ENCODE assay signal across 29 cellular contexts in genomic region chr15:39878401-39878775, GRCh38. TPM values are rescaled to one million over a fixed set of nuclear protein-coding genes. Genes with fewer than 3 reads are reported as not detected.
DNase-seq lines count a peak whose midpoint lies in the region; ATAC-seq, FAIRE-seq and TF ChIP-seq lines count a peak whose summit lies in the region.
"Had no signal": no experiment of that assay in that cellular context is flagged by ENCODE, and none has a peak within 500 bp of the region (broad histone marks: within the 10 kb centered on the region; RNA-seq: fewer than 3 reads in every experiment).

No MANE protein-coding gene starts in this region.

- POLR2A ChIA-PET in IMR-90 (lab: Charles Lee; ENCODE audit: unreplicated experiment), result no interaction called here

- ATAC-seq in IMR-90 (ENCODE audit: low read depth) (peak; percentile 16), GM19324 (IDR thresholded peaks at IDR 0.05; ENCODE audit: low FRiP score, unreplicated experiment) (no peak)
- ATAC-seq: gastroesophageal sphincter; natural killer cell treated with Interleukin-12 subunit alpha and Interleukin-12 subunit beta and Interleukin-15 and Interleukin-18, amount 100 ng/mL, for 72 hours had no signal

- no peak overlapping the region for H3K27ac Mint-ChIP-seq in astrocyte (ENCODE audit: unreplicated experiment)
- H3K27ac Mint-ChIP-seq: activated B cell treated with CpG ODN at 0.5 μM for 24 hours; CD4-positive, alpha-beta memory T cell; immature natural killer cell; natural killer cell treated with Interleukin-12 subunit alpha and Interleukin-12 subunit beta and Interleukin-15 and Interleukin-18, amount 100 ng/mL, for 72 hours; stimulated activated naive CD8-positive, alpha-beta T cell treated with anti-CD3 and anti-CD28 coated beads, Interleukin-15, Interleukin-2, amounts not matched to agents 100 ng/mL and 50 ng/mL, for 24 hours had no signal

- H4K20me1 ChIP-seq in IMR-90 (ENCODE audit: insufficient read depth, low read length), result peaks cover 74% of the 10 kb centered on the region; the same call in 1 of the 2 replicates
- H4K20me1 ChIP-seq in astrocyte (ENCODE audit: insufficient read depth, low read length), result peaks cover 24% of the 10 kb centered on the region

- H3K4me1 ChIP-seq in IMR-90 (ENCODE audit: control insufficient read depth, insufficient read depth, low read length) (peaks cover 18% of the 10 kb centered on the region), astrocyte (ENCODE audit: insufficient read depth, low read length) (peaks cover 17% of the 10 kb centered on the region)
- H3K4me1 ChIP-seq: breast epithelium, gastroesophageal sphincter, left ventricle myocardium inferior had no signal

- H3K9ac ChIP-seq in IMR-90 (ENCODE audit: low read depth, low read length) (no peak overlapping the region), astrocyte (ENCODE audit: low read length) (peak overlapping the region; percentile 45)

- peaks cover 2% of the 10 kb centered on the region for H3K9me3 Mint-ChIP-seq in astrocyte (ENCODE audit: unreplicated experiment)
- H3K9me3 Mint-ChIP-seq: activated B cell treated with CpG ODN at 0.5 μM for 24 hours; CD4-positive, alpha-beta memory T cell; immature natural killer cell; natural killer cell treated with Interleukin-12 subunit alpha and Interleukin-12 subunit beta and Interleukin-15 and Interleukin-18, amount 100 ng/mL, for 72 hours; stimulated activated naive CD8-positive, alpha-beta T cell treated with anti-CD3 and anti-CD28 coated beads, Interleukin-15, Interleukin-2, amounts not matched to agents 100 ng/mL and 50 ng/mL, for 24 hours had no signal

- no peaks in the 10 kb centered on the region for H3K27me3 Mint-ChIP-seq in astrocyte (ENCODE audit: low read depth, unreplicated experiment)

- H3K56ac ChIP-seq in IMR-90 (ENCODE audit: extremely low read depth, insufficient read depth, low read length), result no peak overlapping the region

- BruUV-seq in IMR-90 (replicated peaks; lab: Mats Ljungman, UMichigan), result no TSS peak

- H3K79me2 ChIP-seq in astrocyte (ENCODE audit: insufficient read depth, low read length), result peaks cover 73% of the 10 kb centered on the region

- CTCF ChIA-PET in IMR-90 (lab: Yijun Ruan, JAX), result interaction anchor here (1.0 kb wide), 1 partner anchor 10 kb away, joined by 3 read pairs; no protein-coding TSS in a partner anchor

- peak overlapping the region; percentile 55 for H3K27ac ChIP-seq in IMR-90 (ENCODE audit: insufficient read depth, low read length)
- peak overlapping the region; percentile 82 for H3K27ac ChIP-seq in astrocyte (ENCODE audit: low read depth, low read length)
- H3K27ac ChIP-seq: breast epithelium, gastroesophageal sphincter, left ventricle myocardium inferior had no signal

- peak overlapping the region; percentile 36 to 68; a peak in 2 of 4 replicates for H4K8ac ChIP-seq in IMR-90 (ENCODE audit: low read depth in 2 of 2, low read length in 2 of 2)

- no peak overlapping the region for H2AFZ ChIP-seq in IMR-90 (replicated peaks; ENCODE audit: low read length, poor library complexity)
- no peak overlapping the region for H2AFZ ChIP-seq in astrocyte (ENCODE audit: low read depth, low read length)

- no peak overlapping the region for H3K4me3 ChIP-seq in IMR-90 (ENCODE audit: insufficient read depth, low read depth, low read length)
- no peak overlapping the region for H3K4me3 ChIP-seq in astrocyte (ENCODE audit: insufficient read depth, low read depth, low read length)
- H3K4me3 ChIP-seq: breast epithelium, gastroesophageal sphincter, left ventricle myocardium inferior, skin epidermis had no signal

- peaks cover 32% of the 10 kb centered on the region for H3K9me1 ChIP-seq in IMR-90 (ENCODE audit: insufficient read depth, low read length)

- no peaks in the 10 kb centered on the region for H3K9me3 ChIP-seq in IMR-90 (ENCODE audit: control insufficient read depth, insufficient read depth, low read length)
- H3K9me3 ChIP-seq in astrocyte (ENCODE audit: insufficient read depth, low read depth, low read length), result no peaks in the 10 kb centered on the region
- H3K9me3 ChIP-seq: breast epithelium, gastroesophageal sphincter, left ventricle myocardium inferior had no signal

- in situ Hi-C loops in IMR-90 (cut with MboI; ENCODE audit: low sequenced_read_pairs), result no loop called here

- H4K5ac ChIP-seq in IMR-90 (ENCODE audit: low read depth, low read length), result peak overlapping the region; percentile 72; the same call in 1 of the 2 replicates

- H2AK9ac ChIP-seq in IMR-90 (replicated peaks; ENCODE audit: low read depth, low read length, poor library complexity), result no peak overlapping the region

- peak overlapping the region; percentile 73 for H3K14ac ChIP-seq in IMR-90 (replicated peaks; ENCODE audit: low read depth, low read length)

- intact Hi-C loops in IMR-90 (cut with micrococcal nuclease), result no loop called here

- H3K4me3 Mint-ChIP-seq in astrocyte (ENCODE audit: unreplicated experiment), result no peak overlapping the region
- H3K4me3 Mint-ChIP-seq: activated B cell treated with CpG ODN at 0.5 μM for 24 hours; CD4-positive, alpha-beta memory T cell; immature natural killer cell; natural killer cell treated with Interleukin-12 subunit alpha and Interleukin-12 subunit beta and Interleukin-15 and Interleukin-18, amount 100 ng/mL, for 72 hours; stimulated activated naive CD8-positive, alpha-beta T cell treated with anti-CD3 and anti-CD28 coated beads, Interleukin-15, Interleukin-2, amounts not matched to agents 100 ng/mL and 50 ng/mL, for 24 hours had no signal

- H2AK5ac ChIP-seq in IMR-90 (ENCODE audit: low read depth, low read length), result peak overlapping the region; percentile 83

- TF ChIP-seq CTCF in IMR-90 (conservative IDR thresholded peaks at IDR 0.05; ENCODE audit: low read depth, low read length), result no peak
- no peak for TF ChIP-seq CTCF in astrocyte (IDR thresholded peaks at IDR 0.05; ENCODE audit: insufficient read depth, low read depth, low read length)
- no peak for TF ChIP-seq CTCF in GM10266 (IDR thresholded peaks at IDR 0.05; ENCODE audit: control insufficient read depth, insufficient read depth, low read depth, missing control alignments)

- H3K27me3 ChIP-seq in IMR-90 (ENCODE audit: control insufficient read depth, insufficient read depth, low read length) (no peaks in the 10 kb centered on the region), astrocyte (ENCODE audit: insufficient read depth, low read length) (no peaks in the 10 kb centered on the region)
- H3K27me3 ChIP-seq: breast epithelium, gastroesophageal sphincter had no signal

- peak overlapping the region; percentile 92 for H2BK120ac ChIP-seq in IMR-90 (ENCODE audit: low read depth, low read length)

- H2BK15ac ChIP-seq in IMR-90 (ENCODE audit: low read depth, low read length), result peak overlapping the region; percentile 68; the same call in 2 of the 3 replicates

- WGBS in IMR-90 (ENCODE audit: extremely low coverage in 2 of 2, insufficient read length in 1 of 2), 2 experiments, result no CpG with 5 or more reads among the region's 1 CpG

- H3K4me1 Mint-ChIP-seq in astrocyte (ENCODE audit: low read depth, unreplicated experiment), result peaks cover 2% of the 10 kb centered on the region
- H3K4me1 Mint-ChIP-seq: activated B cell treated with CpG ODN at 0.5 μM for 24 hours, immature natural killer cell had no signal

- H3K23ac ChIP-seq in IMR-90 (ENCODE audit: low read depth, low read length), result peak overlapping the region; percentile 70; the same call in 1 of the 2 replicates

- peak overlapping the region; percentile 75; the same call in 1 of the 2 replicates for H3K4me2 ChIP-seq in IMR-90 (ENCODE audit: low read depth, low read length)
- peak overlapping the region; percentile 65 for H3K4me2 ChIP-seq in astrocyte (ENCODE audit: low read length)

- peak overlapping the region; percentile 85 for H3K18ac ChIP-seq in IMR-90 (ENCODE audit: low read depth, low read length)

- FAIRE-seq in astrocyte (lab: Jason Lieb, UNC), result peak; percentile 86
- FAIRE-seq: colon had no signal

- peak overlapping the region; percentile 99 for H2BK5ac ChIP-seq in IMR-90 (ENCODE audit: low read depth, low read length, poor library complexity, severe bottlenecking)

- TF ChIP-seq POLR2A in IMR-90 (IDR thresholded peaks at IDR 0.05; ENCODE audit: low read depth, low read length), result no peak

- peak overlapping the region; percentile 74; the same call in 1 of the 2 replicates for H3K4ac ChIP-seq in IMR-90 (ENCODE audit: low read depth, low read length)

- H3K79me1 ChIP-seq in IMR-90 (ENCODE audit: low read depth in 1 of 2, low read length in 2 of 2), result peaks cover 37 to 87% of the 10 kb centered on the region in 2 experiments

- H3K36me3 ChIP-seq in IMR-90 (ENCODE audit: control insufficient read depth, insufficient read depth, low read length) (0 out of 2 replicates have a peak, but pooled peaks cover 2% of the 10 kb centered on the region), astrocyte (ENCODE audit: insufficient read depth, low read length) (peaks cover 3% of the 10 kb centered on the region)
- H3K36me3 ChIP-seq: breast epithelium, gastroesophageal sphincter, left ventricle myocardium inferior had no signal

- TF ChIP-seq RAD21 in IMR-90 (IDR thresholded peaks at IDR 0.05; ENCODE audit: low read length), result no peak

- DNase-seq in A172 (ENCODE audit: low spot score) (peak; percentile 38), IMR-90 (peak; percentile 56), astrocyte (ENCODE audit: low read depth) (peak; percentile 73), inferior parietal cortex (ENCODE audit: extremely low spot score) (peak; percentile 28), DMS153 (lab: John Stamatoyannopoulos, UW) (no peak), GM10266 (ENCODE audit: extremely low spot score) (no peak), mesenteric fat pad (ENCODE audit: low spot score) (no peak)
- DNase-seq: 8988T; activated B cell treated with CpG ODN at 0.5 μM for 24 hours; activated CD4-positive, alpha-beta T cell treated with anti-CD3 and anti-CD28 coated beads, Interleukin-2, amount 50 U/mL, for 1 hour; activated naive CD4-positive, alpha-beta T cell; activated T-cell treated with anti-CD3 and anti-CD28 coated beads, Interleukin-2, amount 50 U/mL, for 48 hours; CD4-positive, alpha-beta memory T cell; effector CD4-positive, alpha-beta T cell; hypothalamus; immature natural killer cell; Karpas-422; left ventricle myocardium inferior; NCI-H1694 treated with DMSO at 0.1 percent for 48 hours; NCI-H2171; NCI-H524; SHP77 had no signal

- H2BK20ac ChIP-seq in IMR-90 (ENCODE audit: low read depth, low read length), result peak overlapping the region; percentile 60

- dilution Hi-C loops in IMR-90 (cut with HindIII; ENCODE audit: low sequenced_read_pairs, unreplicated experiment), result no loop called here

- peak overlapping the region; percentile 82 for H4K91ac ChIP-seq in IMR-90 (ENCODE audit: insufficient read depth, low read depth, low read length)

- H3K36me3 Mint-ChIP-seq in astrocyte (ENCODE audit: low read depth, unreplicated experiment), result peaks cover 3% of the 10 kb centered on the region
- H3K36me3 Mint-ChIP-seq: CD4-positive, alpha-beta memory T cell; immature natural killer cell; natural killer cell treated with Interleukin-12 subunit alpha and Interleukin-12 subunit beta and Interleukin-15 and Interleukin-18, amount 100 ng/mL, for 72 hours had no signal

RNA-seq across cellular contexts. Expression of gene GPR176, which starts 41.7 kb away (rescaled TPM):
- 60.0 and 65.6 TPM in 2 replicates for total RNA-seq in A172 (2014; rRNA removed; shearing (Covaris generic))
- 194 and 246 TPM in 2 replicates for total RNA-seq in IMR-90 (2012; rRNA removed)
- polyA plus RNA-seq in IMR-90 (2012; rRNA removed), result 114 and 118 TPM in 2 replicates
- polyA plus RNA-seq in IMR-90 (2012; cell fraction: cytosol; rRNA removed), result 89.6 and 120 TPM in 2 replicates
- 71.7 and 95.1 TPM in 2 replicates for polyA plus RNA-seq in IMR-90 (2012; cell fraction: nucleus; rRNA removed; ENCODE audit: low replicate concordance)
- total RNA-seq in astrocyte, result 33.5 and 35.4 TPM in 2 replicates
- 8.2 TPM for total RNA-seq in mesenteric fat pad
- total RNA-seq: activated B cell treated with CpG ODN at 0.5 μM for 24 hours; CD4-positive, alpha-beta memory T cell had no signal
- polyA plus RNA-seq: CD4-positive, alpha-beta memory T cell had no signal

RNA-seq across cellular contexts. Expression of gene EIF2AK4, which starts 55.5 kb away (rescaled TPM):
- 67.9 and 91.4 TPM in 2 replicates for total RNA-seq in A172 (2014; rRNA removed; shearing (Covaris generic))
- total RNA-seq in IMR-90 (2012; rRNA removed) (132 and 139 TPM in 2 replicates), astrocyte (80.3 and 91.1 TPM in 2 replicates), mesenteric fat pad (39.1 TPM)
- 75.3 and 80.3 TPM in 2 replicates for polyA plus RNA-seq in IMR-90 (2012; rRNA removed)
- polyA plus RNA-seq in IMR-90 (2012; cell fraction: cytosol; rRNA removed), result 35.6 and 77.8 TPM in 2 replicates
- polyA plus RNA-seq in IMR-90 (2012; cell fraction: nucleus; rRNA removed; ENCODE audit: low replicate concordance), result 20.2 and 41.4 TPM in 2 replicates

Comparison
In these comparisons a context has a peak if more than half of its experiments do, and no peak if none do; other contexts are left out.
1. DNase-seq: peak in A172 (single experiment), IMR-90 (single experiment), astrocyte (single experiment) and inferior parietal cortex (single experiment); none in DMS153 (single experiment), GM10266 (single experiment) and mesenteric fat pad (single experiment).